Comparison of ENCODE assay signal across 8 cellular contexts in the genomic region with DNA sequence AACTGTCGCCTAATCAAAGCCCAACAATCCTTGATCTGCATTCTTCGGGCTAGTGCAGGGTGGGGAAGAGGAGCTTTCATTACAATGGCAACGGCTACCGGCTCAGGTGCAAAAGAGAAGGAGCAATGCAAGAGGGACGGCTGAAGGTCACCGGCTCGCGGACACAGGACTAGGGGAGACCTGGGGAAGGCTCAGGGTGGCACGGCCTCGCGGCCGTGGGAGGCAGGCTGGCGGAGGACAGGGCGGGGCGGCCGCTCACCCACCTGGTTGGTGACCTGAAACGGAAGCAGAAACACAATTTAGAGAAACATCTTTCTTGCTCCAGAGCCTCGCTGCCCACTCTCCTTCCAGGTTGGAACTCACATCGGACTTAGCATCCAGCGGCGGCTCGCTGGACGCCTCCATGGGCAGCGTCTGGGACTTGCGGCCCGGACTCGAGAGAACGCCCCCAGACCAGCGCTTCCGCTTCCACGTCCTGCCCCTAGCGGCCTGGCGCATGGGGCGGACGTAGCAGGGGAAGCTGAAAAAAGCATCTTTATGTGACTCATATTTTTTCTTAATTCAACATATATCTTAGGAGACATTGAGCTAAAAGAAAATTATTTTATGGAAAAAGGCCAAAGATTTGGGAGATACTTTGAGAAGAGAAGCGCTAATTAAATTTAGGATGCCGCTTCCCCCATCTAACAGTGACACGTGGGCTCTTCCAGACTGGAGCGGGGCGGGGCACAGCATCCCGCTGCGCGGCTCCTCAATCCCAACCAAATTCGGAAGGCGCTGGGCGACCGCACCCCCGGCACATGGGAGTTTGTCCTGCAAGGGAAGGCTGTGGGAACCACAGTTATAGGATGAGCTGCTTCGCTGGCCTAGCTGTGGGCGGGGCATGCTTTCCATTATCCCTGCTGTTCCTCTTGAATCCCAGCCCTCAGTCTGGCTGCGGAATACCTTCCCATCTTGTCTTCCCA. TPM values are rescaled to one million over a fixed set of nuclear protein-coding genes. Genes with fewer than 3 reads are reported as not detected.
DNase-seq lines count a peak whose midpoint lies in the region; ATAC-seq and TF ChIP-seq lines count a peak whose summit lies in the region.

TSS of gene COMMD6 (minus strand) at position 441 of the 965 bp plus-strand sequence. CDS start at position 405, 36 bp downstream.

- peaks cover 32% of the 10 kb centered on the region for H3K36me3 Mint-ChIP-seq in CD4-positive, alpha-beta T cell (ENCODE audit: low read depth)

- peak; percentile 74 for TF ChIP-seq POLR2A in right lobe of liver (IDR thresholded peaks at IDR 0.05)

- H3K4me3 ChIP-seq in duodenal mucosa (ENCODE audit: low read depth in 1 of 2, low read length in 2 of 2) (peak within 1 kb of the TSS; percentile 94 to 95), right lobe of liver (peak within 1 kb of the TSS; percentile 79 to 94 (median 88))

- H3K27me3 ChIP-seq in CD4-positive, alpha-beta T cell (ENCODE audit: control insufficient read depth, insufficient read depth, low read length): no peaks in the 10 kb centered on the region
- H3K27me3 ChIP-seq in duodenal mucosa (ENCODE audit: control insufficient read depth in 1 of 2, insufficient read depth in 2 of 2, low read length in 2 of 2): no peaks in the 10 kb centered on the region
- H3K27me3 ChIP-seq in right lobe of liver: no peaks in the 10 kb centered on the region

- peak within 1 kb of the TSS; percentile 74 to 81 for H3K9ac ChIP-seq in duodenal mucosa (ENCODE audit: low read depth in 1 of 2, low read length in 2 of 2)

- H3K4me1 Mint-ChIP-seq in CD4-positive, alpha-beta T cell (ENCODE audit: low read depth): peaks cover 55% of the 10 kb centered on the region

- peak within 1 kb of the TSS; percentile 70 for H3K27ac ChIP-seq in CD4-positive, alpha-beta T cell (ENCODE audit: low read depth, low read length)
- peak within 1 kb of the TSS; percentile 45 for H3K27ac ChIP-seq in duodenal mucosa (ENCODE audit: low read depth, low read length)
- H3K27ac ChIP-seq in right lobe of liver: peak within 1 kb of the TSS; percentile 45 to 69 (median 68)

- H3K4me1 ChIP-seq in duodenal mucosa (ENCODE audit: control insufficient read depth in 1 of 2, insufficient read depth in 2 of 2, low read length in 2 of 2): peaks cover 8 to 9% of the 10 kb centered on the region in 2 donors
- H3K4me1 ChIP-seq in right lobe of liver: peaks cover 0 to 8% (median 0%) of the 10 kb centered on the region in 4 donors

- CTCF ChIA-PET in CD4-positive, alpha-beta T cell (lab: Charles Lee): interaction anchor here (0.8 to 1.3 kb wide), 2 partner anchors 10 to 32 kb away, joined by 3 read pairs; no protein-coding TSS in a partner anchor

- peak within 1 kb of the TSS; percentile 89 for H3K27ac Mint-ChIP-seq in CD4-positive, alpha-beta T cell

- H3K36me3 ChIP-seq in duodenal mucosa (ENCODE audit: control insufficient read depth in 1 of 2, insufficient read depth in 2 of 2, low read length in 2 of 2) (no peaks in the 10 kb centered on the region), right lobe of liver (no peaks in the 10 kb centered on the region)

- peak; percentile 92 for ATAC-seq in CD4-positive, alpha-beta T cell (ENCODE audit: poor library complexity)
- ATAC-seq in GM19351 (IDR thresholded peaks at IDR 0.05; ENCODE audit: unreplicated experiment) (peak; percentile 91), HG03520 (IDR thresholded peaks at IDR 0.05; ENCODE audit: unreplicated experiment) (peak; percentile 97), right lobe of liver (peak; percentile 96 to 98 (median 97))

- H3K4me3 Mint-ChIP-seq in CD4-positive, alpha-beta T cell: peak within 1 kb of the TSS; percentile 99

- WGBS in right lobe of liver (ENCODE audit: insufficient coverage, low coverage, low lambda C conversion rate, missing lambda C conversion rate): under 1% methylated on average over 32 of the region's 51 CpGs

- POLR2A ChIA-PET in CD4-positive, alpha-beta T cell (lab: Charles Lee): interaction anchor here (0.9 to 2.7 kb wide), 9 partner anchors 10 to 1489 kb away, joined by 3 to 22 read pairs (median 5); partner anchors contain the start of genes CLN5, FBXL3, KCTD12 and TBC1D4

- intact Hi-C loops in CD4-positive, alpha-beta T cell (cut with DNase I, micrococcal nuclease): loop anchor here (1.0 to 5.0 kb wide), 3 partner anchors 12 to 205 kb away; partner anchors contain the start of genes UCHL3 (in 2 of the 2) and TBC1D4 (in 1 of the 2)
- intact Hi-C loops in right lobe of liver (cut with DNase I): no loop called here

- TF ChIP-seq CTCF in CD4-positive, alpha-beta T cell (IDR thresholded peaks at IDR 0.05): no peak
- TF ChIP-seq CTCF in right lobe of liver (IDR thresholded peaks at IDR 0.05): peak; percentile 19 to 61 (median 31)

- H3K27me3 Mint-ChIP-seq in CD4-positive, alpha-beta T cell: no peaks in the 10 kb centered on the region

- no peaks in the 10 kb centered on the region for H3K9me3 Mint-ChIP-seq in CD4-positive, alpha-beta T cell

- no peaks in the 10 kb centered on the region for H3K9me3 ChIP-seq in CD4-positive, alpha-beta T cell (ENCODE audit: control insufficient read depth, low read length)
- H3K9me3 ChIP-seq in duodenal mucosa (ENCODE audit: control insufficient read depth in 1 of 2, low read length in 2 of 2) (no peaks in the 10 kb centered on the region), right lobe of liver (no peaks in the 10 kb centered on the region)

- peak; percentile 40 to 70 (median 53) for DNase-seq in CD4-positive, alpha-beta T cell
- DNase-seq in NCI-H748 (lab: John Stamatoyannopoulos, UW; ENCODE audit: unreplicated experiment): peak; percentile 97
- DNase-seq in activated CD4-positive, alpha-beta T cell treated with anti-CD3 and anti-CD28 coated beads, Interleukin-2, amount 50 U/mL, for 48 hours: peak; percentile 68 to 76
- DNase-seq in right lobe of liver: peak; percentile 82 to 84 (median 83)
- DNase-seq in stimulated activated CD4-positive, alpha-beta T cell treated with anti-CD3 and anti-CD28 coated beads, Interleukin-4, amount 100 ng/mL, for 48 hours (ENCODE audit: low read depth in 2 of 2): peak; percentile 57 to 63

RNA-seq across cellular contexts. Expression of gene COMMD6, which starts in this region (rescaled TPM):
- total RNA-seq in CD4-positive, alpha-beta T cell: 100 to 1,000 TPM; 211 to 217 TPM
- 10 to 100 TPM; 35.0 to 86.1 (median 58.2) TPM for total RNA-seq in right lobe of liver

Comparison
In these comparisons a context has a peak if more than half of its experiments do, and no peak if none do; other contexts are left out.
1. Peak in every context shown above with its lines: DNase-seq, ATAC-seq, H3K4me3 ChIP-seq and H3K27ac ChIP-seq.
2. intact Hi-C loops: an anchor here in CD4-positive, alpha-beta T cell (1.0 to 5.0 kb wide); none called in right lobe of liver.